Comparison of ENCODE assay signal across 8 cellular contexts in the genomic region with DNA sequence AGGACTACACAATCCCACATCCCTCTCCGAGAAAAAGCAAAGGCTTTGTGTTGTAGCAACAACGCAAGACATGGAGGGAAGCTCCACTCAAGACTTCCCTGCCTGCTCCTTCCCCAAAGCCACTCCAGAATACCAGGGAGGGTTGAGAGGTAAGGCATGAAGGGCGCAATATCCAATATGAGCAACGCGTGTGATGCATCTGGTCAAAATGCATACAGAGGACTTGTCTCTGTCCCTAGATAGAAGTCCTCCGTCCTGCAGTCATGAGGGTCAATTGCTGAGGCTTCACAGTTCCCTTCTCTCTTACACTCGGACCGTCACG. TPM values are rescaled to one million over a fixed set of nuclear protein-coding genes. Genes with fewer than 3 reads are reported as not detected.
A peak's percentile ranks its signal among the peaks of the same experiment; 100 is the strongest.
DNase-seq lines count a peak whose midpoint lies in the region; ATAC-seq and TF ChIP-seq lines count a peak whose summit lies in the region.

No MANE protein-coding gene starts in this region.

- no peak for TF ChIP-seq POLR2A in ovary (IDR thresholded peaks at IDR 0.05)

- TF ChIP-seq EP300 in ovary (IDR thresholded peaks at IDR 0.05), result no peak

- intact Hi-C loops in ovary (cut with DNase I), result no loop called here

- H3K4me1 ChIP-seq in SJCRH30, result peaks cover 3% of the 10 kb centered on the region; the same call in 1 of the 2 replicates
- no peaks in the 10 kb centered on the region for H3K4me1 ChIP-seq in esophagus (ENCODE audit: control insufficient read depth in 2 of 2, insufficient read depth in 2 of 2, low read length in 1 of 2)
- H3K4me1 ChIP-seq in ovary (ENCODE audit: insufficient read depth), result peaks cover 8% of the 10 kb centered on the region

- H3K27ac ChIP-seq in SJCRH30 (peak overlapping the region; percentile 33), esophagus (ENCODE audit: low read depth in 2 of 2, low read length in 1 of 2) (peak overlapping the region; percentile 88 to 95), ovary (peak overlapping the region; percentile 64 to 66)

- H3K9me3 ChIP-seq in SJCRH30 (replicated peaks), result no peaks in the 10 kb centered on the region
- H3K9me3 ChIP-seq in esophagus (ENCODE audit: control insufficient read depth in 2 of 2, insufficient read depth in 1 of 2, low read depth in 1 of 2, low read length in 1 of 2), result no peaks in the 10 kb centered on the region
- H3K9me3 ChIP-seq in ovary, result no peaks in the 10 kb centered on the region

- peak; percentile 24 for ATAC-seq in GM19351 (IDR thresholded peaks at IDR 0.05; ENCODE audit: unreplicated experiment)
- ATAC-seq in GM18870 (IDR thresholded peaks at IDR 0.05; ENCODE audit: unreplicated experiment), result no peak

- 0% methylated on average over 9 of the region's 9 CpGs for WGBS in esophagus, 2 donors
- 0 to 1% (median 1%) methylated on average over 9 of the region's 9 CpGs for WGBS in ovary, 3 donors

- no peak for TF ChIP-seq CTCF in ovary (IDR thresholded peaks at IDR 0.05)

- DNase-seq in AG08395 (ENCODE audit: low spot score), result peak; percentile 23
- no peak for DNase-seq in SJCRH30
- no peak for DNase-seq in ovary
- no peak for DNase-seq in T1000 (lab: John Stamatoyannopoulos, UW)
- no peak for DNase-seq in cerebellar nuclear complex (lab: John Stamatoyannopoulos, UW)

- H3K36me3 ChIP-seq in SJCRH30, result no peaks in the 10 kb centered on the region
- no peaks in the 10 kb centered on the region for H3K36me3 ChIP-seq in esophagus (ENCODE audit: control insufficient read depth in 2 of 2, insufficient read depth in 2 of 2, low read length in 1 of 2)
- H3K36me3 ChIP-seq in ovary, result no peaks in the 10 kb centered on the region

- H3K27me3 ChIP-seq in SJCRH30, result no peaks in the 10 kb centered on the region
- no peaks in the 10 kb centered on the region for H3K27me3 ChIP-seq in esophagus (ENCODE audit: control insufficient read depth in 1 of 2, insufficient read depth in 2 of 2, low read length in 2 of 2)
- no peaks in the 10 kb centered on the region for H3K27me3 ChIP-seq in ovary

- H3K4me3 ChIP-seq in SJCRH30 (peak overlapping the region; percentile 74), esophagus (ENCODE audit: low read depth in 1 of 2, low read length in 2 of 2) (peak overlapping the region; percentile 84 to 91), ovary (peak overlapping the region; percentile 82)

RNA-seq across cellular contexts. Expression of gene ORC4, which starts 0.5 kb away (rescaled TPM):
- 84.7 and 108 TPM in 2 replicates for total RNA-seq in SJCRH30 (2014; rRNA removed; shearing (Covaris generic))
- polyA plus RNA-seq in esophagus (10 to 100 TPM in 1 of 2 donors, 1 to 10 TPM in 1; 7.5 to 12.0 TPM), ovary (10 to 100 TPM; 14.9 to 26.2 TPM)
- 10 to 100 TPM; 44.3 to 78.0 (median 50.1) TPM for total RNA-seq in ovary

RNA-seq across cellular contexts. Expression of gene MBD5, which starts 0.9 kb away (rescaled TPM):
- 15.6 and 18.0 TPM in 2 replicates for total RNA-seq in SJCRH30 (2014; rRNA removed; shearing (Covaris generic))
- polyA plus RNA-seq in esophagus (1 to 10 TPM; 2.9 to 5.0 TPM), ovary (10 to 100 TPM in 1 of 2 donors, 1 to 10 TPM in 1; 8.5 to 23.2 TPM)
- total RNA-seq in ovary, result 10 to 100 TPM; 33.1 to 66.3 (median 47.9) TPM

Comparison
In these comparisons a context has a peak if more than half of its experiments do, and no peak if none do; other contexts are left out.
1. H3K27ac ChIP-seq: peak in every context shown above with its lines; median percentile 92 in esophagus; 65 in ovary; 33 in SJCRH30.